8 cellular contexts compared by ENCODE assay signal in the genomic region with DNA sequence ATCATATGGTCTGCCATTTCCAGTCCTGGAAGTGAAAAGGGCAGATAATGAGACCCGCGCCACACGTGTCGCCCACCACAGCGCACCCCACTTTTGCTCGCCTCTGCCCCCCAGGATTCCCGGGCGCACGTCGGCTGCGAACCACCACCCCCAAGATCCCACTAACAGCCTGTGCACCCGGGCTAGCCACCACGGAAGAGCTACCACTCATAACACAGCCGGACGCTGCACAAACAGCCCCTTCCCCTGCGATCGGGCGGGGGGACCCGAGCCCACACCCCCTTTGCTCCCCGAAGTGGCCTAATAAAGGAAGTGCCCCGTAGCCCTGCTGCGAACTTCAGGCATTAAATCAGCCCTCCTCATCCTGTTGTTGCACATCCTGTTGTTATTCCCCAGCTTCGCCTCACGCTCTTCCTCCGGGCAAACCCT. TPM values are rescaled to one million over a fixed set of nuclear protein-coding genes. Genes with fewer than 3 reads are reported as not detected.
DNase-seq lines count a peak whose midpoint lies in the region; ATAC-seq and TF ChIP-seq lines count a peak whose summit lies in the region.

No MANE protein-coding gene starts in this region.

- no peaks in the 10 kb centered on the region for H3K9me3 ChIP-seq in mesenchymal stem cell (ENCODE audit: control insufficient read depth, low read length)

- H2BK5ac ChIP-seq in mesenchymal stem cell (ENCODE audit: low read depth, low read length, poor library complexity, severe bottlenecking) = peak overlapping the region; percentile 67

- peak overlapping the region in 1 of 2 experiments; percentile 59 for H2BK12ac ChIP-seq in mesenchymal stem cell (ENCODE audit: low read length in 2 of 2)

- H2BK15ac ChIP-seq in mesenchymal stem cell (ENCODE audit: low read depth, poor library complexity, severe bottlenecking) = peak overlapping the region; percentile 78

- peak overlapping the region; percentile 85 for H4K8ac ChIP-seq in mesenchymal stem cell (ENCODE audit: low read length)

- H3K9ac ChIP-seq in mesenchymal stem cell (ENCODE audit: low read length) = peak overlapping the region; percentile 99

- H3K36me3 ChIP-seq in mesenchymal stem cell (ENCODE audit: control insufficient read depth in 1 of 2, insufficient read depth in 2 of 2, low read depth in 1 of 2, low read length in 2 of 2) = peaks cover 11 to 21% of the 10 kb centered on the region in 2 experiments

- H2AK5ac ChIP-seq in mesenchymal stem cell (ENCODE audit: low read length, severe bottlenecking) = peak overlapping the region; percentile 30

- H3K4me2 ChIP-seq in mesenchymal stem cell (ENCODE audit: low read length, poor library complexity, severe bottlenecking) = peak overlapping the region; percentile 7

- H3K27ac ChIP-seq in 22Rv1 (peak overlapping the region; percentile 99), mesenchymal stem cell (ENCODE audit: low read length, poor library complexity, severe bottlenecking) (peak overlapping the region; percentile 92)

- no peak for TF ChIP-seq RAD21 in Ishikawa (IDR thresholded peaks at IDR 0.05; ENCODE audit: low read depth)

- H4K91ac ChIP-seq in mesenchymal stem cell (ENCODE audit: low read length) = peak overlapping the region; percentile 71

- H3K4me1 ChIP-seq in mesenchymal stem cell (ENCODE audit: control insufficient read depth, insufficient read depth, low read depth, low read length) = peaks cover 4% of the 10 kb centered on the region

- ATAC-seq in GM18873 (IDR thresholded peaks at IDR 0.05; ENCODE audit: low FRiP score, unreplicated experiment) = peak; percentile 20

- peak overlapping the region; percentile 80 to 98 for H3K4ac ChIP-seq in mesenchymal stem cell (ENCODE audit: low read depth in 1 of 2, low read length in 2 of 2)

- H2AFZ ChIP-seq in mesenchymal stem cell (ENCODE audit: low read depth, low read length) = no peak overlapping the region

- H3K27me3 ChIP-seq in mesenchymal stem cell (ENCODE audit: control insufficient read depth in 1 of 2, insufficient read depth in 1 of 2, low read length in 2 of 2) = no peaks in the 10 kb centered on the region

- no peak for DNase-seq in cardiac fibroblast (ENCODE audit: low read depth in 2 of 2)
- DNase-seq in mesenchymal stem cell = no peak
- peak; percentile 49 for DNase-seq in ureter (ENCODE audit: low spot score)
- no peak for DNase-seq in D341Med (ENCODE audit: low spot score)
- DNase-seq in NCI-H2029 (lab: John Stamatoyannopoulos, UW) = no peak

- H3K4me3 ChIP-seq in cardiac fibroblast (replicated peaks in 1 of 2; ENCODE audit: low read depth in 2 of 2, low read length in 2 of 2) (peak overlapping the region; percentile 92 to 93), mesenchymal stem cell (ENCODE audit: insufficient read depth in 1 of 2, low read depth in 1 of 2, low read length in 2 of 2) (peak overlapping the region; percentile 76 to 95)

- H3K79me1 ChIP-seq in mesenchymal stem cell (replicated peaks; ENCODE audit: low read length, poor library complexity, severe bottlenecking) = peaks cover 3% of the 10 kb centered on the region

- peak overlapping the region; percentile 61 to 81 for H3K23ac ChIP-seq in mesenchymal stem cell (ENCODE audit: low read length in 2 of 2)

- peak overlapping the region; percentile 94 to 98 for H3K18ac ChIP-seq in mesenchymal stem cell (ENCODE audit: low read depth in 1 of 2, low read length in 2 of 2)

- peak overlapping the region; percentile 57 for H2BK120ac ChIP-seq in mesenchymal stem cell (ENCODE audit: low read depth, low read length)

- WGBS in mesenchymal stem cell = 1% methylated on average over 25 of the region's 25 CpGs

- TF ChIP-seq CTCF in 22Rv1 (IDR thresholded peaks at IDR 0.05) (no peak), cardiac fibroblast (IDR thresholded peaks at IDR 0.05; ENCODE audit: low read depth, low read length) (no peak)

- peak overlapping the region; percentile 78 to 96 for H3K14ac ChIP-seq in mesenchymal stem cell (ENCODE audit: low read length in 2 of 2)

- TF ChIP-seq EP300 in Ishikawa (IDR thresholded peaks at IDR 0.05; ENCODE audit: borderline replicate concordance) = no peak

TF ChIP-seq in Ishikawa, 13 proteins besides CTCF, POLR2A, EP300 and RAD21:
- TF ChIP-seq YY1 (IDR thresholded peaks at IDR 0.05; ENCODE audit: low read depth) = no peak
- TF ChIP-seq MAX (IDR thresholded peaks at IDR 0.05) = no peak
- 0 out of 2 replicates have a peak, but pooled peaks have one; percentile 30 for TF ChIP-seq ZBTB7A (IDR thresholded peaks at IDR 0.05; ENCODE audit: low read depth)
- TF ChIP-seq NFIC (IDR thresholded peaks at IDR 0.05) = no peak
- no peak for TF ChIP-seq FOXM1 (IDR thresholded peaks at IDR 0.05; ENCODE audit: borderline replicate concordance, low read depth)

RNA-seq across cellular contexts. Expression of gene CITED2, which starts 0.5 kb away (rescaled TPM):
- polyA plus RNA-seq in mesenchymal stem cell (2013, experiment 1 of 2) = 334 TPM
- 337 TPM for polyA plus RNA-seq in mesenchymal stem cell (2013, experiment 2 of 2)
- total RNA-seq in ureter = 67.0 TPM
